In genomic region chr2:119253114-119253702, GRCh38 we compare ENCODE assay signal across 18 cellular contexts. TPM values are rescaled to one million over a fixed set of nuclear protein-coding genes. Genes with fewer than 3 reads are reported as not detected.
DNase-seq lines count a peak whose midpoint lies in the region; ATAC-seq, FAIRE-seq and TF ChIP-seq lines count a peak whose summit lies in the region.
"Had no signal": no experiment of that assay in that cellular context is flagged by ENCODE, and none has a peak within 500 bp of the region (broad histone marks: within the 10 kb centered on the region; RNA-seq: fewer than 3 reads in every experiment).

No MANE protein-coding gene starts in this region.

- H3K27ac Mint-ChIP-seq in activated T-cell treated with anti-CD3 and anti-CD28 coated beads, Interleukin-2, amount 50 U/mL, for 24 hours, result no peak overlapping the region
- H3K27ac Mint-ChIP-seq in activated CD4-positive, alpha-beta T cell treated with anti-CD3 and anti-CD28 coated beads, Interleukin-2, amount 10 ng/mL, durations not matched to agents 24 days and 14 days, result no peak overlapping the region
- H3K27ac Mint-ChIP-seq: activated CD4-positive, alpha-beta T cell treated with anti-CD3 and anti-CD28 coated beads for 36 hours; T-helper 1 cell treated with Interleukin-12 subunit alpha and Interleukin-12 subunit beta and Interleukin-4 antibody, amounts not matched to agents 30 μg/mL and 1 μg/mL, for 36 hours had no signal

- no peaks in the 10 kb centered on the region for H3K4me1 Mint-ChIP-seq in activated T-cell treated with anti-CD3 and anti-CD28 coated beads, Interleukin-2, amount 50 U/mL, for 24 hours (ENCODE audit: low read depth)
- H3K4me1 Mint-ChIP-seq in activated CD4-positive, alpha-beta T cell treated with anti-CD3 and anti-CD28 coated beads, Interleukin-2, amount 10 ng/mL, durations not matched to agents 24 days and 14 days, result no peaks in the 10 kb centered on the region
- H3K4me1 Mint-ChIP-seq: activated CD4-positive, alpha-beta T cell treated with anti-CD3 and anti-CD28 coated beads for 36 hours had no signal

- no peaks in the 10 kb centered on the region for H3K9me3 ChIP-seq in mammary epithelial cell (replicated peaks; ENCODE audit: insufficient read depth, low read length)
- H3K9me3 ChIP-seq in kidney (ENCODE audit: control insufficient read depth in 1 of 2, low read length in 2 of 2), result no peaks in the 10 kb centered on the region

- no peak overlapping the region for H3K4me3 Mint-ChIP-seq in activated T-cell treated with anti-CD3 and anti-CD28 coated beads, Interleukin-2, amount 50 U/mL, for 24 hours
- H3K4me3 Mint-ChIP-seq in activated CD4-positive, alpha-beta T cell treated with anti-CD3 and anti-CD28 coated beads, Interleukin-2, amount 10 ng/mL, durations not matched to agents 24 days and 14 days, result no peak overlapping the region
- H3K4me3 Mint-ChIP-seq: activated CD4-positive, alpha-beta T cell treated with anti-CD3 and anti-CD28 coated beads for 36 hours; T-helper 1 cell treated with Interleukin-12 subunit alpha and Interleukin-12 subunit beta and Interleukin-4 antibody, amounts not matched to agents 30 μg/mL and 1 μg/mL, for 36 hours had no signal

- dilution Hi-C loops in mammary epithelial cell (cut with HindIII; ENCODE audit: low sequenced_read_pairs), result no loop called here

- no peaks in the 10 kb centered on the region for H4K20me1 ChIP-seq in mammary epithelial cell (ENCODE audit: insufficient read depth, low read length)

- no peaks in the 10 kb centered on the region for H3K9me3 Mint-ChIP-seq in activated T-cell treated with anti-CD3 and anti-CD28 coated beads, Interleukin-2, amount 50 U/mL, for 24 hours
- H3K9me3 Mint-ChIP-seq in activated CD4-positive, alpha-beta T cell treated with anti-CD3 and anti-CD28 coated beads, Interleukin-2, amount 10 ng/mL, durations not matched to agents 24 days and 14 days, result no peaks in the 10 kb centered on the region
- H3K9me3 Mint-ChIP-seq: T-helper 1 cell treated with Interleukin-12 subunit alpha and Interleukin-12 subunit beta and Interleukin-4 antibody, amounts not matched to agents 30 μg/mL and 1 μg/mL, for 36 hours had no signal

- DNase-seq in activated T-cell treated with anti-CD3 and anti-CD28 coated beads, Interleukin-2, amount 50 U/mL, for 24 hours, result peak; percentile 6
- DNase-seq in activated T-cell treated with anti-CD3 and anti-CD28 coated beads, Interleukin-2, amount 50 U/mL, for 1 hour, result no peak
- DNase-seq in mammary epithelial cell (peak; percentile 66), iris pigment epithelial cell (ENCODE audit: low read depth) (peak; percentile 81), kidney (no peak)
- DNase-seq in stimulated activated CD4-positive, alpha-beta T cell treated with anti-CD3 and anti-CD28 coated beads, Interleukin-4, amount 100 ng/mL, for 4 hours, result no peak
- DNase-seq in activated CD4-positive, alpha-beta T cell treated with anti-CD3 and anti-CD28 coated beads, Interleukin-2, amount 10 ng/mL, durations not matched to agents 24 days and 14 days, result no peak
- DNase-seq: activated CD4-positive, alpha-beta T cell treated with anti-CD3 and anti-CD28 coated beads for 36 hours; DMS79 treated with DMSO at 0.1 percent for 48 hours; glutamatergic neuron; small intestine had no signal

- H3K27me3 Mint-ChIP-seq in activated T-cell treated with anti-CD3 and anti-CD28 coated beads, Interleukin-2, amount 50 U/mL, for 24 hours, result peaks cover 5% of the 10 kb centered on the region
- H3K27me3 Mint-ChIP-seq in activated CD4-positive, alpha-beta T cell treated with anti-CD3 and anti-CD28 coated beads, Interleukin-2, amount 10 ng/mL, durations not matched to agents 24 days and 14 days, result no peaks in the 10 kb centered on the region
- H3K27me3 Mint-ChIP-seq: activated CD4-positive, alpha-beta T cell treated with anti-CD3 and anti-CD28 coated beads for 36 hours had no signal

- peak overlapping the region; percentile 47 for H3K4me2 ChIP-seq in mammary epithelial cell (ENCODE audit: insufficient read depth, low read depth, low read length)

- H3K36me3 Mint-ChIP-seq in activated T-cell treated with anti-CD3 and anti-CD28 coated beads, Interleukin-2, amount 50 U/mL, for 24 hours (ENCODE audit: low read depth), result no peaks in the 10 kb centered on the region
- no peaks in the 10 kb centered on the region for H3K36me3 Mint-ChIP-seq in activated CD4-positive, alpha-beta T cell treated with anti-CD3 and anti-CD28 coated beads, Interleukin-2, amount 10 ng/mL, durations not matched to agents 24 days and 14 days (ENCODE audit: low read depth)

- no peak for ATAC-seq in HG03457 (IDR thresholded peaks at IDR 0.05; ENCODE audit: unreplicated experiment)
- ATAC-seq: GM12878, left lobe of liver had no signal

- no peak for FAIRE-seq in kidney (lab: Jason Lieb, UNC)
- FAIRE-seq: GM19239, small intestine had no signal

- WGBS in mammary epithelial cell (ENCODE audit: low coverage, missing lambda C conversion rate), result 17% methylated on average over 2 of the region's 2 CpGs

- H3K9ac ChIP-seq in mammary epithelial cell (ENCODE audit: insufficient read depth, low read length) (peak overlapping the region; percentile 51), kidney (ENCODE audit: low read length in 2 of 2) (no peak overlapping the region)

- intact Hi-C loops in mammary epithelial cell (cut with micrococcal nuclease) (loop anchor here (2.0 kb wide), 1 partner anchor 74 kb away; no protein-coding TSS in a partner anchor), kidney (cut with DNase I) (no loop called here)
- intact Hi-C loops in activated CD4-positive, alpha-beta T cell treated with anti-CD3 and anti-CD28 coated beads, Interleukin-2, amount 10 ng/mL, durations not matched to agents 24 days and 14 days (cut with micrococcal nuclease), result no loop called here

- H3K36me3 ChIP-seq in mammary epithelial cell (ENCODE audit: insufficient read depth, low read length), result peaks cover 7% of the 10 kb centered on the region
- no peaks in the 10 kb centered on the region for H3K36me3 ChIP-seq in kidney (ENCODE audit: control insufficient read depth in 1 of 2, insufficient read depth in 2 of 2, low read length in 2 of 2)

- CTCF ChIA-PET in mammary epithelial cell (lab: Charles Lee; ENCODE audit: low non-redundant PET), result interaction anchor here (0.6 to 0.7 kb wide), 2 partner anchors 10 to 12 kb away, joined by 5 to 6 read pairs; no protein-coding TSS in a partner anchor

- H3K4me1 ChIP-seq in mammary epithelial cell (ENCODE audit: insufficient read depth, low read length), result peaks cover 62% of the 10 kb centered on the region
- H3K4me1 ChIP-seq in kidney (ENCODE audit: control insufficient read depth in 1 of 2, insufficient read depth in 1 of 2, low read depth in 1 of 2, low read length in 2 of 2), result no peaks in the 10 kb centered on the region

- H3K27ac ChIP-seq in mammary epithelial cell (ENCODE audit: insufficient read depth, low read depth, low read length) (peak overlapping the region; percentile 81), kidney (ENCODE audit: low read depth in 2 of 2, low read length in 2 of 2) (no peak overlapping the region)
- H3K27ac ChIP-seq: HL-60 had no signal

- TF ChIP-seq CTCF in mammary epithelial cell (conservative IDR thresholded peaks at IDR 0.05 in 1 of 2, IDR thresholded peaks at IDR 0.05 in 1 of 2; ENCODE audit: extremely low read depth in 1 of 2, insufficient read depth in 1 of 2, low read depth in 1 of 2, low read length in 2 of 2) (no peak), kidney (IDR thresholded peaks at IDR 0.05; ENCODE audit: borderline replicate concordance, extremely low read depth, insufficient read depth) (no peak)

- no peaks in the 10 kb centered on the region for H3K27me3 ChIP-seq in mammary epithelial cell (ENCODE audit: insufficient read depth, low read length)

- BruUV-seq in mammary epithelial cell (replicated peaks; lab: Mats Ljungman, UMichigan), result no TSS peak

- in situ Hi-C loops in mammary epithelial cell (cut with MboI; ENCODE audit: low sequenced_read_pairs in 2 of 2), result loop anchor here in 1 of 2 donors (25.0 kb wide), 1 partner anchor 241 kb away; no protein-coding TSS in a partner anchor

- H2AFZ ChIP-seq in mammary epithelial cell (ENCODE audit: low read depth, low read length), result no peak overlapping the region

- H3K4me3 ChIP-seq in mammary epithelial cell (replicated peaks in 1 of 3; ENCODE audit: insufficient read depth in 1 of 3, low read depth in 2 of 3, low read length in 3 of 3), result no peak overlapping the region
- H3K4me3 ChIP-seq in kidney (ENCODE audit: low read length in 2 of 2), result no peak overlapping the region
- H3K4me3 ChIP-seq: GM12878 had no signal

- peaks cover 10% of the 10 kb centered on the region for H3K79me2 ChIP-seq in mammary epithelial cell (ENCODE audit: insufficient read depth, low read length)

RNA-seq across cellular contexts. Expression of gene STEAP3, which starts 29.6 kb away (rescaled TPM):
- 10 to 100 TPM; 28.8 to 35.2 TPM for total RNA-seq in mammary epithelial cell
- polyA plus RNA-seq in mammary epithelial cell, result 42.2 TPM
- 39.5 TPM for polyA minus RNA-seq in mammary epithelial cell
- total RNA-seq in kidney, result 25.4 TPM
- polyA plus RNA-seq in kidney (ENCODE audit: insufficient read depth, low read depth, low replicate concordance), result 6.7 TPM
- 0.16 and 0.19 TPM in 2 replicates for total RNA-seq in activated CD4-positive, alpha-beta T cell treated with anti-CD3 and anti-CD28 coated beads, Interleukin-2, amount 10 ng/mL, durations not matched to agents 24 days and 14 days
- polyA plus RNA-seq: neural cell had no signal

Comparison
In these comparisons a context has a peak if more than half of its experiments do, and no peak if none do; other contexts are left out.
1. DNase-seq: peak in activated T-cell treated with anti-CD3 and anti-CD28 coated beads, Interleukin-2, amount 50 U/mL, for 24 hours (single experiment), mammary epithelial cell (single experiment) and iris pigment epithelial cell (single experiment); none in activated T-cell treated with anti-CD3 and anti-CD28 coated beads, Interleukin-2, amount 50 U/mL, for 1 hour (single experiment), stimulated activated CD4-positive, alpha-beta T cell treated with anti-CD3 and anti-CD28 coated beads, Interleukin-4, amount 100 ng/mL, for 4 hours (0 of 2), kidney (single experiment) and activated CD4-positive, alpha-beta T cell treated with anti-CD3 and anti-CD28 coated beads, Interleukin-2, amount 10 ng/mL, durations not matched to agents 24 days and 14 days (single experiment).
2. RNA of gene STEAP3, which starts 29.6 kb away (total RNA-seq): 28.8 to 35.2 TPM in mammary epithelial cell and 25.4 TPM in kidney (single experiment); 0.16 to 0.19 TPM in activated CD4-positive, alpha-beta T cell treated with anti-CD3 and anti-CD28 coated beads, Interleukin-2, amount 10 ng/mL, durations not matched to agents 24 days and 14 days; every median in the first group is over 10 times any median in the second.